In genomic region chr12:48861111-48861510, GRCh38 we compare ENCODE assay signal across 26 cellular contexts. TPM values are rescaled to one million over a fixed set of nuclear protein-coding genes. Genes with fewer than 3 reads are reported as not detected.
DNase-seq lines count a peak whose midpoint lies in the region; ATAC-seq and TF ChIP-seq lines count a peak whose summit lies in the region.
"Had no signal": no experiment of that assay in that cellular context is flagged by ENCODE, and none has a peak within 500 bp of the region (broad histone marks: within the 10 kb centered on the region; RNA-seq: fewer than 3 reads in every experiment).

No MANE protein-coding gene starts in this region.

- no peak overlapping the region for H3K4me2 ChIP-seq in mammary epithelial cell (ENCODE audit: insufficient read depth, low read depth, low read length)
- no peak overlapping the region for H3K4me2 ChIP-seq in neural progenitor cell
- H3K4me2 ChIP-seq in mesendoderm (ENCODE audit: low read length), result no peak overlapping the region
- H3K4me2 ChIP-seq: BLaER1, KMS-11 had no signal

- no peak overlapping the region for H3K4ac ChIP-seq in mesendoderm (ENCODE audit: low read depth, low read length)

- no peak overlapping the region for H2BK120ac ChIP-seq in mesendoderm (ENCODE audit: low read depth, low read length)

- H3K4me3 ChIP-seq in NB4 (ENCODE audit: low read depth, low read length) (no peak overlapping the region), mammary epithelial cell (replicated peaks in 1 of 3; ENCODE audit: insufficient read depth in 1 of 3, low read depth in 2 of 3, low read length in 3 of 3) (no peak overlapping the region), neural progenitor cell (no peak overlapping the region), upper lobe of right lung (no peak overlapping the region), mesendoderm (ENCODE audit: low read length) (no peak overlapping the region)
- H3K4me3 ChIP-seq in naive thymus-derived CD4-positive, alpha-beta T cell (ENCODE audit: low read length), result no peak overlapping the region
- H3K4me3 ChIP-seq: ascending aorta, BLaER1, HAP-1, tibial nerve had no signal

- in situ Hi-C loops in mammary epithelial cell (cut with MboI; ENCODE audit: low sequenced_read_pairs in 2 of 2), result loop anchor here in 1 of 2 donors (10.0 kb wide), 1 partner anchor 74 kb away; no protein-coding TSS in a partner anchor

- H4K8ac ChIP-seq in mesendoderm (ENCODE audit: low read depth, low read length), result no peak overlapping the region

- no peak overlapping the region for H3K27ac ChIP-seq in mammary epithelial cell (ENCODE audit: insufficient read depth, low read depth, low read length)
- H3K27ac ChIP-seq in neural progenitor cell, result no peak overlapping the region
- H3K27ac ChIP-seq in upper lobe of right lung, result no peak overlapping the region
- H3K27ac ChIP-seq in mesendoderm (ENCODE audit: low read depth, low read length), result no peak overlapping the region
- no peak overlapping the region for H3K27ac ChIP-seq in naive thymus-derived CD4-positive, alpha-beta T cell (ENCODE audit: low read depth, low read length)
- H3K27ac ChIP-seq: ascending aorta, BLaER1, KMS-11, tibial nerve had no signal

- no peak overlapping the region for H3K56ac ChIP-seq in mesendoderm (ENCODE audit: low read length)

- H2AFZ ChIP-seq in mammary epithelial cell (ENCODE audit: low read depth, low read length) (no peak overlapping the region), neural progenitor cell (replicated peaks) (no peak overlapping the region)

- H3K4me1 ChIP-seq in mammary epithelial cell (ENCODE audit: insufficient read depth, low read length), result peaks cover 11% of the 10 kb centered on the region
- H3K4me1 ChIP-seq in neural progenitor cell, result peaks cover 31% of the 10 kb centered on the region
- peaks cover 8% of the 10 kb centered on the region for H3K4me1 ChIP-seq in upper lobe of right lung
- H3K4me1 ChIP-seq in mesendoderm (ENCODE audit: control insufficient read depth, low read depth, low read length), result no peaks in the 10 kb centered on the region
- peaks cover 9 to 11% of the 10 kb centered on the region in 2 donors for H3K4me1 ChIP-seq in naive thymus-derived CD4-positive, alpha-beta T cell (ENCODE audit: control insufficient read depth in 2 of 2, insufficient read depth in 2 of 2, low read length in 2 of 2)

- no peaks in the 10 kb centered on the region for H3K9me3 Mint-ChIP-seq in activated T-cell treated with anti-CD3 and anti-CD28 coated beads, Interleukin-2, amount 50 U/mL, for 72 hours
- peaks cover 2% of the 10 kb centered on the region for H3K9me3 Mint-ChIP-seq in neural progenitor cell
- H3K9me3 Mint-ChIP-seq in naive thymus-derived CD4-positive, alpha-beta T cell, result no peaks in the 10 kb centered on the region
- H3K9me3 Mint-ChIP-seq: activated T-helper 2 cell treated with anti-CD3 and anti-CD28 coated beads, Interferon-gamma antibody, Interleukin-2, Interleukin-4, amounts not matched to agents 10 μg/mL and 5 μg/mL and 100 μg/mL, durations not matched to agents 14 hours and 24 hours and 36 hours; mesothelial cell of epicardium; naive B cell; WTC11 had no signal

- no peak for TF ChIP-seq POLR2A in NB4 (IDR thresholded peaks at IDR 0.05; ENCODE audit: extremely low read depth, insufficient read length)

- H3K36me3 ChIP-seq in mammary epithelial cell (ENCODE audit: insufficient read depth, low read length), result no peaks in the 10 kb centered on the region
- no peaks in the 10 kb centered on the region for H3K36me3 ChIP-seq in neural progenitor cell
- H3K36me3 ChIP-seq in upper lobe of right lung, result no peaks in the 10 kb centered on the region
- no peaks in the 10 kb centered on the region for H3K36me3 ChIP-seq in mesendoderm (ENCODE audit: control insufficient read depth, insufficient read depth, low read length)
- H3K36me3 ChIP-seq in naive thymus-derived CD4-positive, alpha-beta T cell (ENCODE audit: control insufficient read depth in 2 of 3, insufficient read depth in 3 of 3, low read length in 3 of 3), result no peaks in the 10 kb centered on the region
- H3K36me3 ChIP-seq: ascending aorta, HAP-1, tibial nerve had no signal

- no peak overlapping the region for H3K27ac Mint-ChIP-seq in activated T-cell treated with anti-CD3 and anti-CD28 coated beads, Interleukin-2, amount 50 U/mL, for 72 hours
- peak overlapping the region; percentile 50 for H3K27ac Mint-ChIP-seq in neural progenitor cell
- no peak overlapping the region for H3K27ac Mint-ChIP-seq in naive thymus-derived CD4-positive, alpha-beta T cell
- H3K27ac Mint-ChIP-seq: activated naive CD8-positive, alpha-beta T cell; activated T-helper 2 cell treated with anti-CD3 and anti-CD28 coated beads, Interferon-gamma antibody, Interleukin-2, Interleukin-4, amounts not matched to agents 10 μg/mL and 5 μg/mL and 100 μg/mL, durations not matched to agents 14 hours and 24 hours and 36 hours; mesothelial cell of epicardium; naive B cell; WTC11 had no signal

- ATAC-seq in activated T-cell treated with anti-CD3 and anti-CD28 coated beads, Interleukin-2, amount 50 U/mL, for 72 hours (replicated peaks in 1 of 2), result peak; percentile 21 to 35
- ATAC-seq in upper lobe of right lung, result no peak
- ATAC-seq in naive thymus-derived CD4-positive, alpha-beta T cell, result no peak
- ATAC-seq: left ventricle myocardium superior, WTC11 had no signal

- CTCF ChIA-PET in mammary epithelial cell (lab: Charles Lee; ENCODE audit: low non-redundant PET), result no interaction called here
- CTCF ChIA-PET in naive thymus-derived CD4-positive, alpha-beta T cell (lab: Charles Lee), result interaction anchor here (1.2 kb wide), 1 partner anchor 31 kb away, joined by 4 read pairs; no protein-coding TSS in a partner anchor

- no peak overlapping the region for H3K23ac ChIP-seq in mesendoderm (ENCODE audit: low read length)

- dilution Hi-C loops in mammary epithelial cell (cut with HindIII; ENCODE audit: low sequenced_read_pairs), result loop anchor here (5.0 kb wide), 2 partner anchors 49 to 76 kb away; no protein-coding TSS in a partner anchor

- no peaks in the 10 kb centered on the region for H3K79me1 ChIP-seq in mesendoderm (ENCODE audit: low read length)

- no peak overlapping the region for H2BK15ac ChIP-seq in mesendoderm (replicated peaks; ENCODE audit: low read depth)

- POLR2A ChIA-PET in naive thymus-derived CD4-positive, alpha-beta T cell (lab: Charles Lee), result no interaction called here

- BruUV-seq in mammary epithelial cell (replicated peaks; lab: Mats Ljungman, UMichigan), result no TSS peak

- H3K36me3 Mint-ChIP-seq in activated T-cell treated with anti-CD3 and anti-CD28 coated beads, Interleukin-2, amount 50 U/mL, for 72 hours (ENCODE audit: insufficient read depth in 2 of 2), result no peaks in the 10 kb centered on the region
- H3K36me3 Mint-ChIP-seq in neural progenitor cell, result peaks cover 20% of the 10 kb centered on the region
- H3K36me3 Mint-ChIP-seq in naive thymus-derived CD4-positive, alpha-beta T cell, result peaks cover 0 to 13% (median 4%) of the 10 kb centered on the region in 5 donors
- H3K36me3 Mint-ChIP-seq: naive B cell had no signal

- 29% methylated on average over 2 of the region's 2 CpGs for WGBS in mammary epithelial cell (ENCODE audit: low coverage, missing lambda C conversion rate)
- no CpG with 5 or more reads among the region's 2 CpGs for WGBS in mesendoderm (ENCODE audit: extremely low coverage, insufficient coverage, low lambda C conversion rate)

- H3K9ac ChIP-seq in mammary epithelial cell (ENCODE audit: insufficient read depth, low read length) (no peak overlapping the region), neural progenitor cell (no peak overlapping the region), mesendoderm (ENCODE audit: low read length) (no peak overlapping the region)
- H3K9ac ChIP-seq: BLaER1, KMS-11 had no signal

- H3F3A ChIP-seq in neural progenitor cell (ENCODE audit: low read depth), result peaks cover 12% of the 10 kb centered on the region

- H3K18ac ChIP-seq in mesendoderm (ENCODE audit: low read length), result no peak overlapping the region

- intact Hi-C loops in mammary epithelial cell (cut with micrococcal nuclease) (no loop called here), upper lobe of right lung (cut with DNase I) (no loop called here)
- intact Hi-C loops in naive thymus-derived CD4-positive, alpha-beta T cell (cut with micrococcal nuclease), result no loop called here

- H4K5ac ChIP-seq in mesendoderm (ENCODE audit: low read length), result no peak overlapping the region

- H3K4me3 Mint-ChIP-seq in activated T-cell treated with anti-CD3 and anti-CD28 coated beads, Interleukin-2, amount 50 U/mL, for 72 hours, result no peak overlapping the region
- H3K4me3 Mint-ChIP-seq in neural progenitor cell, result no peak overlapping the region
- H3K4me3 Mint-ChIP-seq in naive thymus-derived CD4-positive, alpha-beta T cell, result no peak overlapping the region
- H3K4me3 Mint-ChIP-seq: activated naive CD8-positive, alpha-beta T cell; mesothelial cell of epicardium; naive B cell; WTC11 had no signal

- no peaks in the 10 kb centered on the region for H3K9me3 ChIP-seq in mammary epithelial cell (replicated peaks; ENCODE audit: insufficient read depth, low read length)
- H3K9me3 ChIP-seq in neural progenitor cell (ENCODE audit: low read depth), result no peaks in the 10 kb centered on the region
- no peaks in the 10 kb centered on the region for H3K9me3 ChIP-seq in upper lobe of right lung
- H3K9me3 ChIP-seq in naive thymus-derived CD4-positive, alpha-beta T cell (ENCODE audit: control insufficient read depth in 2 of 3, low read length in 3 of 3), result no peaks in the 10 kb centered on the region
- H3K9me3 ChIP-seq: ascending aorta, BLaER1, HAP-1, tibial nerve had no signal

- H3K79me2 ChIP-seq in mammary epithelial cell (ENCODE audit: insufficient read depth, low read length) (no peaks in the 10 kb centered on the region), neural progenitor cell (ENCODE audit: low read depth) (peaks cover 36% of the 10 kb centered on the region), mesendoderm (ENCODE audit: control insufficient read depth, insufficient read depth, low read length) (no peaks in the 10 kb centered on the region)

- peaks cover 37% of the 10 kb centered on the region for H3K27me3 Mint-ChIP-seq in activated T-cell treated with anti-CD3 and anti-CD28 coated beads, Interleukin-2, amount 50 U/mL, for 72 hours (ENCODE audit: low read depth)
- peaks cover 10% of the 10 kb centered on the region for H3K27me3 Mint-ChIP-seq in neural progenitor cell (ENCODE audit: insufficient read depth, low read depth)
- H3K27me3 Mint-ChIP-seq in naive thymus-derived CD4-positive, alpha-beta T cell, result peaks cover 23 to 42% (median 28%) of the 10 kb centered on the region in 5 donors

- H3K4me1 Mint-ChIP-seq in activated T-cell treated with anti-CD3 and anti-CD28 coated beads, Interleukin-2, amount 50 U/mL, for 72 hours (ENCODE audit: low read depth), result peaks cover 28% of the 10 kb centered on the region
- H3K4me1 Mint-ChIP-seq in neural progenitor cell, result peaks cover 43% of the 10 kb centered on the region
- peaks cover 14 to 27% (median 24%) of the 10 kb centered on the region in 7 donors for H3K4me1 Mint-ChIP-seq in naive thymus-derived CD4-positive, alpha-beta T cell

- no peak overlapping the region for H2BK5ac ChIP-seq in mesendoderm (ENCODE audit: low read length)

- TF ChIP-seq CTCF in NB4 (IDR thresholded peaks at IDR 0.05; ENCODE audit: low read depth, low read length) (no peak), mammary epithelial cell (conservative IDR thresholded peaks at IDR 0.05 in 1 of 2, IDR thresholded peaks at IDR 0.05 in 1 of 2; ENCODE audit: extremely low read depth in 1 of 2, insufficient read depth in 1 of 2, low read depth in 1 of 2, low read length in 2 of 2) (no peak), neural progenitor cell (IDR thresholded peaks at IDR 0.05) (no peak), upper lobe of right lung (IDR thresholded peaks at IDR 0.05) (no peak)

- H2AK5ac ChIP-seq in mesendoderm (ENCODE audit: low read length), result no peak overlapping the region

- H3K27me3 ChIP-seq in mammary epithelial cell (ENCODE audit: insufficient read depth, low read length) (no peaks in the 10 kb centered on the region), neural progenitor cell (no peaks in the 10 kb centered on the region), upper lobe of right lung (no peaks in the 10 kb centered on the region), mesendoderm (ENCODE audit: insufficient read depth, low read length, poor library complexity) (no peaks in the 10 kb centered on the region)
- no peaks in the 10 kb centered on the region for H3K27me3 ChIP-seq in naive thymus-derived CD4-positive, alpha-beta T cell (ENCODE audit: control insufficient read depth in 2 of 2, insufficient read depth in 2 of 2, low read length in 2 of 2)
- H3K27me3 ChIP-seq: ascending aorta had no signal

- DNase-seq in activated T-cell treated with anti-CD3 and anti-CD28 coated beads, Interleukin-2, amount 50 U/mL, for 72 hours, result peak; percentile 21 to 27
- DNase-seq in activated T-cell treated with anti-CD3 and anti-CD28 coated beads for 4 hours (no peak), NB4 (ENCODE audit: low read depth) (peak; percentile 38), mammary epithelial cell (peak; percentile 50), neural progenitor cell (ENCODE audit: low spot score) (no peak), upper lobe of right lung (no peak), mesendoderm (no peak)
- DNase-seq in naive thymus-derived CD4-positive, alpha-beta T cell, result no peak
- DNase-seq: activated CD8-positive, alpha-beta memory T cell treated with anti-CD3 and anti-CD28 coated beads, Interleukin-2, amount 50 U/mL, for 48 hours; DMS53; islet precursor cell; left ventricle myocardium superior; MV-4-11; naive B cell; NCI-H1694; SW 1271; T1000 had no signal

- no peaks in the 10 kb centered on the region for H4K20me1 ChIP-seq in mammary epithelial cell (ENCODE audit: insufficient read depth, low read length)
- H4K20me1 ChIP-seq in neural progenitor cell (ENCODE audit: low read depth), result peaks cover 24% of the 10 kb centered on the region
- H4K20me1 ChIP-seq: BLaER1 had no signal

RNA-seq across cellular contexts. Expression of gene RND1, which starts 4.6 kb away (rescaled TPM):
- total RNA-seq in activated T-cell treated with anti-CD3 and anti-CD28 coated beads, Interleukin-2, amount 50 U/mL, for 72 hours, result 1 to 10 TPM; 4.5 to 5.5 TPM
- total RNA-seq in mammary epithelial cell (under 1 TPM; 0.17 to 0.68 TPM), neural progenitor cell (ENCODE audit: low replicate concordance) (9.8 and 16.7 TPM in 2 replicates), upper lobe of right lung (7.1 TPM)
- polyA plus RNA-seq in mammary epithelial cell, result 0.37 TPM
- polyA minus RNA-seq in mammary epithelial cell, result not detected
- 0.76 TPM for polyA plus RNA-seq in mesendoderm (2013, experiment 1 of 2)
- polyA plus RNA-seq in mesendoderm (2013, experiment 2 of 2), result 0.84 TPM
- 10 to 100 TPM in 1 of 5 experiments, 1 to 10 TPM in 4; 1.1 to 13.5 (median 2.3) TPM for total RNA-seq in naive thymus-derived CD4-positive, alpha-beta T cell
- under 1 TPM; 0.17 to 0.94 TPM for polyA plus RNA-seq in naive thymus-derived CD4-positive, alpha-beta T cell

RNA-seq across cellular contexts. Expression of gene DDX23, which starts 9.1 kb away (rescaled TPM):
- 100 to 1,000 TPM in 1 of 2 donors, 10 to 100 TPM in 1; 100.0 to 115 TPM for total RNA-seq in activated T-cell treated with anti-CD3 and anti-CD28 coated beads, Interleukin-2, amount 50 U/mL, for 72 hours
- total RNA-seq in mammary epithelial cell (10 to 100 TPM; 28.2 to 71.9 TPM), neural progenitor cell (ENCODE audit: low replicate concordance) (95.6 and 109 TPM in 2 replicates), upper lobe of right lung (77.2 TPM)
- polyA plus RNA-seq in mammary epithelial cell, result 53.4 TPM
- polyA minus RNA-seq in mammary epithelial cell, result 137 TPM
- 85.7 TPM for polyA plus RNA-seq in mesendoderm (2013, experiment 1 of 2)
- 84.5 TPM for polyA plus RNA-seq in mesendoderm (2013, experiment 2 of 2)
- total RNA-seq in naive thymus-derived CD4-positive, alpha-beta T cell, result 100 to 1,000 TPM in 3 of 5 experiments, 10 to 100 TPM in 2; 84.0 to 160 (median 127) TPM
- 10 to 100 TPM; 32.8 to 65.6 TPM for polyA plus RNA-seq in naive thymus-derived CD4-positive, alpha-beta T cell

RNA-seq across cellular contexts. Expression of gene CACNB3, which starts 42.8 kb away (rescaled TPM):
- total RNA-seq in activated T-cell treated with anti-CD3 and anti-CD28 coated beads, Interleukin-2, amount 50 U/mL, for 72 hours, result 10 to 100 TPM; 15.1 to 16.5 TPM
- total RNA-seq in mammary epithelial cell (10 to 100 TPM in 1 of 2 donors, 1 to 10 TPM in 1; 8.7 to 31.1 TPM), neural progenitor cell (ENCODE audit: low replicate concordance) (25.0 and 31.3 TPM in 2 replicates), upper lobe of right lung (24.4 TPM)
- 16.7 TPM for polyA plus RNA-seq in mammary epithelial cell
- polyA minus RNA-seq in mammary epithelial cell, result 11.6 TPM
- 1.3 TPM for polyA plus RNA-seq in mesendoderm (2013, experiment 1 of 2)
- polyA plus RNA-seq in mesendoderm (2013, experiment 2 of 2), result 1.8 TPM
- 10 to 100 TPM in 1 of 5 experiments, 1 to 10 TPM in 4; 2.2 to 14.7 (median 5.5) TPM for total RNA-seq in naive thymus-derived CD4-positive, alpha-beta T cell
- polyA plus RNA-seq in naive thymus-derived CD4-positive, alpha-beta T cell, result 1 to 10 TPM in 1 of 2 donors, under 1 TPM in 1; 0.89 to 1.5 TPM

Comparison
In these comparisons a context has a peak if more than half of its experiments do, and no peak if none do; other contexts are left out.
1. DNase-seq: peak in activated T-cell treated with anti-CD3 and anti-CD28 coated beads, Interleukin-2, amount 50 U/mL, for 72 hours (2 of 2), NB4 (single experiment) and mammary epithelial cell (single experiment); none in activated T-cell treated with anti-CD3 and anti-CD28 coated beads for 4 hours (single experiment), neural progenitor cell (single experiment), upper lobe of right lung (single experiment), mesendoderm (single experiment) and naive thymus-derived CD4-positive, alpha-beta T cell (0 of 9).
2. ATAC-seq: peak in activated T-cell treated with anti-CD3 and anti-CD28 coated beads, Interleukin-2, amount 50 U/mL, for 72 hours (2 of 2); none in upper lobe of right lung (single experiment) and naive thymus-derived CD4-positive, alpha-beta T cell (single experiment).